Comparison of ENCODE assay signal across 8 cellular contexts in the genomic region with DNA sequence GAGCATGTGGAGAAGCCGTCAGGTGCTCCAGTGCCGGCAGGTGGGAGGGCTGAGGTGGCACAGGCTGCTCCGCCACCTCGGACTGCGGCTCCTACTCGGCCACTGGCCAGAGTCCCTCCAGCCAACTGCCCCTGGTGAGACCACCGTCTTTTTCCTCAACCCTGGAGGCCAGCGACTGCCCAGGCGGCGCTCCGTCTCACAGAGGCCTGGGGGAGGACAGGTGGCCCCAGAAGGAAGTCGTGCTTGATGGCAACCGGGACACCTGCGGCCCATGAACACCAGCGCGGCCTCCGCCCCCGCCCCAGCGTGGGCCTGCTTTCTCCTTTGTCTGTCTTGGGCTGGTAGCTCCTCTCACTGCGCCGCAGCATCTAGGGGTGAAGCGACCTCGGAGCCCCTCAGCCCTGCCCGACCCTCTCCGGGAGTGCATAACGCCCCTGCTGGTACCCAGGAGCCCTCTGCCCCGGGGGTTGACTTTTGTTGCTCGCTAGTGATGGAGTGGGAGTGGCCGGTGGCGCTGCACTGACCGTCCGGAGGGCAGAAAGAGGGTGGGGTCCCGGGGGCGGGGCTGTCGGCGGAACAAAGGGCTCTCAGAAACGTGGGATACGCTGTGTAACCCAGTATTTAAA. TPM values are rescaled to one million over a fixed set of nuclear protein-coding genes. Genes with fewer than 3 reads are reported as not detected.
DNase-seq lines count a peak whose midpoint lies in the region; ATAC-seq and TF ChIP-seq lines count a peak whose summit lies in the region.

No MANE protein-coding gene starts in this region.

- no peak overlapping the region for H3K56ac ChIP-seq in H9 (ENCODE audit: insufficient read length, low read depth, low read length)

- POLR2A ChIA-PET in OCI-LY7 (lab: Charles Lee): no interaction called here

- no peak overlapping the region for H4K91ac ChIP-seq in H9 (ENCODE audit: insufficient read length, low read depth, low read length)

- H3K4ac ChIP-seq in H9 (ENCODE audit: low read depth, low read length): no peak overlapping the region

- peaks cover 0 to 2% of the 10 kb centered on the region in 2 experiments; a peak in 1 of 5 replicates for H3K9me3 Mint-ChIP-seq in H9

- H3K79me2 ChIP-seq in H9 (ENCODE audit: insufficient read depth, low read length) (peaks cover 18% of the 10 kb centered on the region), OCI-LY7 (ENCODE audit: insufficient read depth, low read depth, low read length) (no peaks in the 10 kb centered on the region)

- BruUV-seq in OCI-LY7 (replicated peaks; lab: Mats Ljungman, UMichigan): no TSS peak

- no peak overlapping the region for H3T11ph ChIP-seq in H9 (ENCODE audit: low read length)

- H2BK5ac ChIP-seq in H9 (ENCODE audit: insufficient read length, low read length): no peak overlapping the region

- DNase-seq in H9 (peak; percentile 94), OCI-LY7 (ENCODE audit: low spot score) (no peak), COLO829 (ENCODE audit: low spot score) (no peak), CD1c-positive myeloid dendritic cell (ENCODE audit: extremely low spot score) (no peak)
- DNase-seq in effector memory CD4-positive, alpha-beta T cell: no peak

- peaks cover 4% of the 10 kb centered on the region for H3K79me1 ChIP-seq in H9 (ENCODE audit: insufficient read depth, low read depth, low read length, poor library complexity, severe bottlenecking)

- H3K4me1 ChIP-seq in H9 (ENCODE audit: insufficient read depth, low read length) (peaks cover under 1% of the 10 kb centered on the region; the same call in 1 of the 2 replicates), OCI-LY7 (ENCODE audit: insufficient read depth, low read length, poor library complexity, severe bottlenecking) (peaks cover 30% of the 10 kb centered on the region), rectal smooth muscle tissue (ENCODE audit: control insufficient read depth, insufficient read depth, low read length) (peaks cover 10% of the 10 kb centered on the region)
- H3K4me1 ChIP-seq in effector memory CD4-positive, alpha-beta T cell (ENCODE audit: control insufficient read depth, insufficient read depth, low read length, poor library complexity, severe bottlenecking): peaks cover 52% of the 10 kb centered on the region

- intact Hi-C loops in OCI-LY7 (cut with micrococcal nuclease; ENCODE audit: unreplicated experiment): no loop called here

- no CpG with 5 or more reads among the region's 38 CpGs for WGBS in H9 (ENCODE audit: extremely low coverage, insufficient read length, low lambda C conversion rate)

- H2BK15ac ChIP-seq in H9 (ENCODE audit: low read depth, low read length): no peak overlapping the region

- H3K4me3 ChIP-seq in OCI-LY7 (ENCODE audit: low read depth, low read length, poor library complexity, severe bottlenecking): peak overlapping the region; percentile 56
- H3K4me3 ChIP-seq in effector memory CD4-positive, alpha-beta T cell (ENCODE audit: insufficient read depth, low read depth, low read length, poor library complexity, severe bottlenecking): peak overlapping the region; percentile 40
- peak overlapping the region; percentile 38 for H3K4me3 ChIP-seq in rectal smooth muscle tissue (ENCODE audit: low read length)

- peaks cover 47% of the 10 kb centered on the region for H3K23me2 ChIP-seq in H9 (ENCODE audit: insufficient read length, low read depth, low read length, poor library complexity, severe bottlenecking)

- H2AFZ ChIP-seq in H9 (ENCODE audit: low read length) (no peak overlapping the region), OCI-LY7 (ENCODE audit: low read length) (no peak overlapping the region)

- H3K18ac ChIP-seq in H9 (ENCODE audit: insufficient read length, low read depth, low read length): peak overlapping the region; percentile 20

- H3K14ac ChIP-seq in H9 (ENCODE audit: insufficient read depth, low read length): peak overlapping the region; percentile 37; the same call in 1 of the 2 replicates

- no peaks in the 10 kb centered on the region for H3K36me3 ChIP-seq in OCI-LY7 (ENCODE audit: insufficient read depth, low read length)
- no peaks in the 10 kb centered on the region for H3K36me3 ChIP-seq in effector memory CD4-positive, alpha-beta T cell (ENCODE audit: control insufficient read depth, insufficient read depth, low read length)
- no peaks in the 10 kb centered on the region for H3K36me3 ChIP-seq in rectal smooth muscle tissue (ENCODE audit: control insufficient read depth, insufficient read depth, low read length)

- H4K5ac ChIP-seq in H9 (ENCODE audit: insufficient read length, low read depth, low read length): no peak overlapping the region

- peak overlapping the region; percentile 91 to 92 for H3K4me3 Mint-ChIP-seq in H9

- H2AK5ac ChIP-seq in H9 (ENCODE audit: insufficient read length, low read length): no peak overlapping the region

- H3K23ac ChIP-seq in H9 (ENCODE audit: insufficient read length, low read depth, low read length): no peak overlapping the region

- H4K8ac ChIP-seq in H9 (replicated peaks; ENCODE audit: insufficient read length, low read depth, low read length): no peak overlapping the region

- H3K27ac Mint-ChIP-seq in H9: peak overlapping the region; percentile 80 to 99 (median 97); a peak in 5 of 7 replicates

- CTCF ChIA-PET in OCI-LY7 (lab: Charles Lee; ENCODE audit: unreplicated experiment): interaction anchor here (1.0 kb wide), 1 partner anchor 24 kb away, joined by 3 read pairs; no protein-coding TSS in a partner anchor

- H3K4me1 Mint-ChIP-seq in H9: peaks cover 45 to 51% of the 10 kb centered on the region in 2 experiments

- H4K20me1 ChIP-seq in H9 (ENCODE audit: control insufficient read depth, insufficient read depth, insufficient read length) (no peaks in the 10 kb centered on the region), OCI-LY7 (ENCODE audit: insufficient read depth, low read length) (no peaks in the 10 kb centered on the region)

- H3K9me2 ChIP-seq in OCI-LY7 (ENCODE audit: insufficient read depth, low read length): no peaks in the 10 kb centered on the region

- H3K36me3 Mint-ChIP-seq in H9 (ENCODE audit: insufficient read depth in 1 of 3, low read depth in 3 of 3): peaks cover 16 to 27% (median 22%) of the 10 kb centered on the region in 3 experiments

- no peak overlapping the region for H2BK12ac ChIP-seq in H9 (ENCODE audit: insufficient read length, low read depth, low read length)

- H3K9me3 ChIP-seq in H9 (ENCODE audit: control insufficient read depth, low read depth, low read length) (no peaks in the 10 kb centered on the region), OCI-LY7 (ENCODE audit: low read length) (no peaks in the 10 kb centered on the region)
- no peaks in the 10 kb centered on the region for H3K9me3 ChIP-seq in effector memory CD4-positive, alpha-beta T cell (ENCODE audit: control insufficient read depth, low read length)

- H3K4me2 ChIP-seq in H9 (ENCODE audit: insufficient read depth, insufficient read length, low read length) (peak overlapping the region; percentile 87), OCI-LY7 (ENCODE audit: low read length) (peak overlapping the region; percentile 89)

- peak overlapping the region; percentile 33 for H3K9ac ChIP-seq in H9 (ENCODE audit: extremely low read depth, insufficient read length, low read length)
- no peak overlapping the region for H3K9ac ChIP-seq in rectal smooth muscle tissue (ENCODE audit: low read length)

- no peak overlapping the region for H2BK120ac ChIP-seq in H9 (ENCODE audit: low read depth, low read length, poor library complexity, severe bottlenecking)

- no peak overlapping the region for H2BK20ac ChIP-seq in H9 (ENCODE audit: low read depth, low read length, poor library complexity, severe bottlenecking)

- H3K27ac ChIP-seq in 22Rv1: peak overlapping the region; percentile 29; the same call in 1 of the 2 replicates
- no peak overlapping the region for H3K27ac ChIP-seq in H9 (ENCODE audit: insufficient read length, low read depth, low read length)
- H3K27ac ChIP-seq in OCI-LY7 (ENCODE audit: low read depth, low read length, poor library complexity, severe bottlenecking): no peak overlapping the region
- no peak overlapping the region for H3K27ac ChIP-seq in effector memory CD4-positive, alpha-beta T cell (ENCODE audit: insufficient read depth, low read length, poor library complexity, severe bottlenecking)
- H3K27ac ChIP-seq in rectal smooth muscle tissue (ENCODE audit: low read depth, low read length): no peak overlapping the region

- H3K27me3 Mint-ChIP-seq in H9 (ENCODE audit: low read depth): peaks cover 39% of the 10 kb centered on the region

- no peak for TF ChIP-seq CTCF in 22Rv1 (IDR thresholded peaks at IDR 0.05)
- peak; percentile 16; the same call in 1 of the 3 replicates for TF ChIP-seq CTCF in H9 (conservative IDR thresholded peaks at IDR 0.05)
- TF ChIP-seq CTCF in OCI-LY7 (conservative IDR thresholded peaks at IDR 0.05; ENCODE audit: low read length): no peak

- H3K27me3 ChIP-seq in H9 (ENCODE audit: insufficient read depth, low read length): no peaks in the 10 kb centered on the region; the same call in 1 of the 2 replicates
- peaks cover 61% of the 10 kb centered on the region for H3K27me3 ChIP-seq in effector memory CD4-positive, alpha-beta T cell (replicated peaks; ENCODE audit: control insufficient read depth, insufficient read depth, low read length, poor library complexity, severe bottlenecking)
- H3K27me3 ChIP-seq in rectal smooth muscle tissue (ENCODE audit: control insufficient read depth, insufficient read depth, low read length): peaks cover 43% of the 10 kb centered on the region

- ATAC-seq in HG03565 (IDR thresholded peaks at IDR 0.05; ENCODE audit: unreplicated experiment): no peak

RNA-seq across cellular contexts. Expression of gene TUBB2B, which starts 0.7 kb away (rescaled TPM):
- total RNA-seq in H9 (2021) (317 and 320 TPM in 2 replicates), OCI-LY7 (2022) (0.27 and 0.33 TPM in 2 replicates)
- not detected in 2 replicates for total RNA-seq in OCI-LY7 (2014; rRNA removed; shearing (Covaris generic))

RNA-seq across cellular contexts. Expression of gene PSMG4, which starts 30.6 kb away (rescaled TPM):
- total RNA-seq in H9 (2021): 27.3 and 29.3 TPM in 2 replicates
- total RNA-seq in OCI-LY7 (2014; rRNA removed; shearing (Covaris generic)): 58.3 and 65.4 TPM in 2 replicates
- total RNA-seq in OCI-LY7 (2022): 43.3 and 48.9 TPM in 2 replicates

Comparison
In these comparisons a context has a peak if more than half of its experiments do, and no peak if none do; other contexts are left out.
1. RNA of gene TUBB2B, which starts 0.7 kb away (total RNA-seq): 317 to 320 TPM in H9; 0.27 to 0.33 TPM in OCI-LY7; every median in the first group is over 100 times any median in the second.
2. Peak in every context shown above with its lines, with median percentiles within 50 percentile points of each other: H3K4me3 ChIP-seq.